Comparison of ENCODE assay signal across 8 cellular contexts in the genomic region with DNA sequence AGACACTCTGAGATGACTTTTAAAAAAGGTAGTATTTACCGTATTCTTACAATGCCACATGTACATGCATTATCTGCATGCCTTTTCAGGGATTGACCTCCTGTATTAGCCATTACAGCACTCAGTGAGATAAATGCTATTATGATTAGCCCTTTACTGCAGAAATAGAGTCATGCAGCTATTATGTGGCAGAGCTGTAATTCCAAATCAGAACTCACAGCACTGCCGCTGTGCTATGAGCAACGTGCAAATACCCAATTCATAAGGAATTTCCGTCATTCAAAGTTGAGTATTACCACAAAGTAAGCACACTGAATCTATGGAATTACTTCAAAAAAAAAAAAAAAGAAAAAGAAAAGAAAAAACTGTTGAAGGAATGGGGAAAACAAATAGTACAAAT.
"Had no signal": no experiment of that assay in that cellular context is flagged by ENCODE, and none has a peak within 500 bp of the region (broad histone marks: within the 10 kb centered on the region; RNA-seq: fewer than 3 reads in every experiment).

No MANE protein-coding gene starts in this region.

- ATAC-seq: HCT116, HepG2 had no signal

- H3K27ac ChIP-seq: GM23248, HL-60 had no signal

- DNase-seq: GM23248, GOT3, H7, HFFc6 had no signal

- H3K4me3 ChIP-seq: GM23248, HAP-1 had no signal

- H3K9ac ChIP-seq: GM23248 had no signal

- H3K4me1 ChIP-seq: HAP-1 had no signal

- H2AFZ ChIP-seq: GM23248 had no signal

- H3K36me3 ChIP-seq: HAP-1 had no signal

- H3K9me3 ChIP-seq: HAP-1 had no signal
